In the genomic region with DNA sequence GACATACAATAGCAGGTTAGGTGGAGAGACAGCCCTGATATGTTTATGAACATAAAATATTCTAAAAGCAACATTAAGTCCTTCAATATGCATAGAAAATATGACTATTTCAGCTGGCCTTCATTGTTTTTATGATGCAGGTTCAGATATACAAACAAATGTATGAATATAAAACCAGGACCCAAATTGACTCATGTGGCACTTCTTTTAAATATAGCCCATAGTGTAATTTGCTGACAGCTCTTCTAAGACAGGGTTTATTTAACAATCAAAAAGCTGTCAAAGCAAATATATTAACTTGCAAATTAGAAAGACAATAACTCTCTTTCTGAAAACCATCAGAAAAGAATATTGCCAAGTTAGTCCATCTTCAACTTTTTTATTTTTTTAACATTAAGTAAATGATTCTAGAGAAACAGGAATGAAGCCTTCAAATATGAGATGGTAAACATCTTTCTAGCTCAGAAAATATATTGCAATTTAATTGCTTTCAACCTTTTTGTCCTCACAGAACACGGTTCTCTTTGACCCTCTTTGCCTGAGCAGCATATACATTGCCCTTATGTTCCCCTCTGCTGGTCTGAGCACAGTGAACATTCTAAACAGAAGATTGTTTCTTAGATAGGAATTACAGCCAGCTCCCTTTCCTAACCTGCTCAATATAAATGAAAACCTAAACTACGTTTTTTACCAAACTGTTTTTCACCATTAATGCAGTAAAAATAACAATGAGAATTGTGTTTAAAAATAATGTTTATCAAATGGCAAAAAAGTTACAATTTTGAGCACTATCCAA, we compare ENCODE assay signal across 16 cellular contexts.
A peak's percentile ranks its signal among the peaks of the same experiment; 100 is the strongest.
DNase-seq lines count a peak whose midpoint lies in the region; ATAC-seq, FAIRE-seq and TF ChIP-seq lines count a peak whose summit lies in the region.
"Had no signal": no experiment of that assay in that cellular context is flagged by ENCODE, and none has a peak within 500 bp of the region (broad histone marks: within the 10 kb centered on the region; RNA-seq: fewer than 3 reads in every experiment).

No MANE protein-coding gene starts in this region.

- H3K27ac Mint-ChIP-seq in brain (peak overlapping the region in 3 of 5 experiments; percentile 8 to 58 (median 55)), T-cell (no peak overlapping the region)
- H3K27ac Mint-ChIP-seq: CD8-positive, alpha-beta memory T cell had no signal

- POLR2A ChIA-PET in T-cell (lab: Charles Lee), result interaction anchor here in 1 of 2 donors (0.6 kb wide), 1 partner anchor 11 kb away, joined by 3 read pairs; no protein-coding TSS in a partner anchor

- no peak overlapping the region for H3K4me3 Mint-ChIP-seq in brain
- H3K4me3 Mint-ChIP-seq in T-cell, result no peak overlapping the region
- H3K4me3 Mint-ChIP-seq: CD8-positive, alpha-beta memory T cell had no signal

- H3K36me3 Mint-ChIP-seq in brain (no peaks in the 10 kb centered on the region), T-cell (no peaks in the 10 kb centered on the region)
- H3K36me3 Mint-ChIP-seq: CD8-positive, alpha-beta memory T cell had no signal

- ATAC-seq in T-cell (replicated peaks in 1 of 4), result no peak
- ATAC-seq: HCT116, Right ventricle myocardium inferior had no signal

- no peak for TF ChIP-seq POLR2A in GM12892 (IDR thresholded peaks at IDR 0.05; ENCODE audit: low read depth, low read length)

- CTCF ChIA-PET in T-cell (lab: Charles Lee), result no interaction called here

- H3K9me3 Mint-ChIP-seq in brain, result no peaks in the 10 kb centered on the region
- peaks cover 0 to 3% (median 0%) of the 10 kb centered on the region in 3 donors for H3K9me3 Mint-ChIP-seq in T-cell

- FAIRE-seq in GM12892 (lab: Jason Lieb, UNC), result no peak

- DNase-seq in NCI-H2227 (lab: John Stamatoyannopoulos, UW; ENCODE audit: unreplicated experiment) (peak; percentile 19), NCI-H2227 treated with DMSO at 0.1 percent for 48 hours (lab: John Stamatoyannopoulos, UW) (no peak), NCI-H748 (lab: John Stamatoyannopoulos, UW; ENCODE audit: unreplicated experiment) (peak; percentile 44), NCI-H510A treated with DMSO at 0.1 percent for 48 hours (lab: John Stamatoyannopoulos, UW) (no peak), GM12892 (ENCODE audit: insufficient read length) (no peak), T-cell (no peak), NCI-H345 treated with DMSO at 0.1 percent for 48 hours (lab: John Stamatoyannopoulos, UW; ENCODE audit: unreplicated experiment) (no peak)
- DNase-seq: CD8-positive, alpha-beta memory T cell; DND-41; MM.1S; NCI-H1105; NCI-H1930; NCI-H524 treated with DMSO at 0.1 percent for 48 hours had no signal

- H3K4me1 Mint-ChIP-seq in brain (peaks cover 49% of the 10 kb centered on the region), T-cell (no peaks in the 10 kb centered on the region)
- H3K4me1 Mint-ChIP-seq: CD8-positive, alpha-beta memory T cell had no signal

- no peak for TF ChIP-seq CTCF in brain (conservative IDR thresholded peaks at IDR 0.05)

- H3K27me3 Mint-ChIP-seq in brain (peaks cover 2% of the 10 kb centered on the region), T-cell (peaks cover 0 to 3% of the 10 kb centered on the region in 2 donors)
- H3K27me3 Mint-ChIP-seq: CD8-positive, alpha-beta memory T cell had no signal

Comparison
In these comparisons a context has a peak if more than half of its experiments do, and no peak if none do; other contexts are left out.
1. DNase-seq: peak in NCI-H2227 (single experiment) and NCI-H748 (single experiment); none in NCI-H2227 treated with DMSO at 0.1 percent for 48 hours (single experiment), NCI-H510A treated with DMSO at 0.1 percent for 48 hours (single experiment), GM12892 (single experiment), T-cell (0 of 34) and NCI-H345 treated with DMSO at 0.1 percent for 48 hours (single experiment).
2. H3K27ac Mint-ChIP-seq: peak in brain (3 of 5); none in T-cell (0 of 2).